Comparison of ENCODE assay signal across 12 cellular contexts in the genomic region with DNA sequence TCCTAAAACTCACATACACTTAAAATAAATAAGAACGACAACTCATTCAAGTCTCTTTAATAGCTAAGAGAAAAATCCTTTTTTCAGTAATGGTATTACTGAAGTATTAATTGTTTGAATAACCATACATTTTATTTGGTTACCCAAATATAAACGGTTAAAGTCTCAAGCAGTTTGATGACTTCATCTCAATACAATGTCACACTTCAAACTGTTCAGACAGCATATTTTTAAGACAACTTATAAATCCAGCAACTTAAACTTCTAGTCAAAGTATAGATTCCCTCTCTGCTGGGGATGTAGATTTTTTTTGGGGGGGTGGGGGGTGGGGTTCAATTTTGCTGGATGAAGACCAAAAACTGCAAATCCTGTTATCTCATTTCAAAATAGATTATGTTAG. TPM values are rescaled to one million over a fixed set of nuclear protein-coding genes. Genes with fewer than 3 reads are reported as not detected.
DNase-seq lines count a peak whose midpoint lies in the region; ATAC-seq and TF ChIP-seq lines count a peak whose summit lies in the region.
"Had no signal": no experiment of that assay in that cellular context is flagged by ENCODE, and none has a peak within 500 bp of the region (broad histone marks: within the 10 kb centered on the region; RNA-seq: fewer than 3 reads in every experiment).

No MANE protein-coding gene starts in this region.

- TF ChIP-seq CTCF in heart left ventricle (IDR thresholded peaks at IDR 0.05), result no peak
- no peak for TF ChIP-seq CTCF in WI38 (IDR thresholded peaks at IDR 0.05; ENCODE audit: low read depth, low read length)
- TF ChIP-seq CTCF in fibroblast of villous mesenchyme (IDR thresholded peaks at IDR 0.05; ENCODE audit: insufficient read depth, low read depth, low read length), result no peak
- TF ChIP-seq CTCF in tibial nerve (IDR thresholded peaks at IDR 0.05), result no peak

- no peak overlapping the region for H3K4me3 Mint-ChIP-seq in activated naive CD4-positive, alpha-beta T cell treated with anti-CD3 and anti-CD28 coated beads, Interleukin-2, amount 10 ng/mL, durations not matched to agents 7 days and 5 days
- H3K4me3 Mint-ChIP-seq: activated naive CD8-positive, alpha-beta T cell treated with anti-CD3 and anti-CD28 coated beads, Interleukin-2, amount 50 U/mL, for 24 hours; immature natural killer cell had no signal

- H3K36me3 ChIP-seq in heart left ventricle (no peaks in the 10 kb centered on the region), tibial nerve (no peaks in the 10 kb centered on the region)

- H3K27me3 ChIP-seq in heart left ventricle, result no peaks in the 10 kb centered on the region
- H3K27me3 ChIP-seq in tibial nerve, result no peaks in the 10 kb centered on the region

- TF ChIP-seq POLR2A in heart left ventricle (IDR thresholded peaks at IDR 0.05) (no peak), tibial nerve (IDR thresholded peaks at IDR 0.05) (no peak)

- ATAC-seq in heart left ventricle (no peak), HG03342 (IDR thresholded peaks at IDR 0.05; ENCODE audit: unreplicated experiment) (no peak), GM21737 (IDR thresholded peaks at IDR 0.05; ENCODE audit: unreplicated experiment) (no peak)
- ATAC-seq: activated naive CD8-positive, alpha-beta T cell treated with anti-CD3 and anti-CD28 coated beads, Interleukin-2, amount 50 U/mL, for 24 hours had no signal

- H3K27ac Mint-ChIP-seq in activated naive CD4-positive, alpha-beta T cell treated with anti-CD3 and anti-CD28 coated beads, Interleukin-2, amount 10 ng/mL, durations not matched to agents 7 days and 5 days, result no peak overlapping the region
- H3K27ac Mint-ChIP-seq: activated naive CD8-positive, alpha-beta T cell treated with anti-CD3 and anti-CD28 coated beads, Interleukin-2, amount 50 U/mL, for 24 hours had no signal

- H3K4me3 ChIP-seq in heart left ventricle, result peak overlapping the region in 2 of 12 donors; percentile 13 to 37
- H3K4me3 ChIP-seq in WI38 (ENCODE audit: low read depth, low read length), result peak overlapping the region; percentile 51
- no peak overlapping the region for H3K4me3 ChIP-seq in fibroblast of villous mesenchyme (ENCODE audit: low read depth, low read length)
- no peak overlapping the region for H3K4me3 ChIP-seq in tibial nerve

- DNase-seq in heart left ventricle (no peak), cardiac septum (ENCODE audit: low spot score) (no peak), fibroblast of villous mesenchyme (ENCODE audit: low read depth) (peak; percentile 69), tibial nerve (ENCODE audit: low spot score in 2 of 2) (no peak)
- DNase-seq in activated naive CD4-positive, alpha-beta T cell treated with anti-CD3 and anti-CD28 coated beads, Interleukin-2, amount 10 ng/mL, durations not matched to agents 7 days and 5 days, result no peak
- DNase-seq: activated naive CD8-positive, alpha-beta T cell treated with anti-CD3 and anti-CD28 coated beads, Interleukin-2, amount 50 U/mL, for 24 hours; immature natural killer cell; NCI-H1694 treated with DMSO at 0.1 percent for 48 hours; T-helper 1 cell had no signal

- H3K4me1 ChIP-seq in heart left ventricle, result peaks cover 0 to 71% (median 55%) of the 10 kb centered on the region in 12 donors
- peaks cover 0 to 34% (median 9%) of the 10 kb centered on the region in 4 donors for H3K4me1 ChIP-seq in tibial nerve

- H3K4me1 Mint-ChIP-seq in activated naive CD4-positive, alpha-beta T cell treated with anti-CD3 and anti-CD28 coated beads, Interleukin-2, amount 10 ng/mL, durations not matched to agents 7 days and 5 days, result peaks cover 17% of the 10 kb centered on the region

- H3K9me3 Mint-ChIP-seq in activated naive CD4-positive, alpha-beta T cell treated with anti-CD3 and anti-CD28 coated beads, Interleukin-2, amount 10 ng/mL, durations not matched to agents 7 days and 5 days, result no peaks in the 10 kb centered on the region
- H3K9me3 Mint-ChIP-seq: activated naive CD8-positive, alpha-beta T cell treated with anti-CD3 and anti-CD28 coated beads, Interleukin-2, amount 50 U/mL, for 24 hours; immature natural killer cell had no signal

- peaks cover 2% of the 10 kb centered on the region for H3K36me3 Mint-ChIP-seq in activated naive CD4-positive, alpha-beta T cell treated with anti-CD3 and anti-CD28 coated beads, Interleukin-2, amount 10 ng/mL, durations not matched to agents 7 days and 5 days

- peaks cover 7% of the 10 kb centered on the region for H3K27me3 Mint-ChIP-seq in activated naive CD4-positive, alpha-beta T cell treated with anti-CD3 and anti-CD28 coated beads, Interleukin-2, amount 10 ng/mL, durations not matched to agents 7 days and 5 days
- H3K27me3 Mint-ChIP-seq: activated naive CD8-positive, alpha-beta T cell treated with anti-CD3 and anti-CD28 coated beads, Interleukin-2, amount 50 U/mL, for 24 hours had no signal

- WGBS in heart left ventricle, 4 donors, result 38 to 52% (median 48%) methylated on average over 2 of the region's 2 CpGs
- WGBS in tibial nerve, 2 donors, result 35 to 39% methylated on average over 2 of the region's 2 CpGs

- TF ChIP-seq EP300 in tibial nerve (IDR thresholded peaks at IDR 0.05), result no peak

- H3K27ac ChIP-seq in heart left ventricle (peak overlapping the region in 10 of 12 donors; percentile 54 to 84 (median 78)), tibial nerve (peak overlapping the region in 3 of 4 donors; percentile 30 to 65 (median 42))

- CTCF ChIA-PET in activated naive CD4-positive, alpha-beta T cell treated with anti-CD3 and anti-CD28 coated beads, Interleukin-2, amount 10 ng/mL, durations not matched to agents 7 days and 5 days (lab: Charles Lee), result no interaction called here

- H3K9me3 ChIP-seq in heart left ventricle (no peaks in the 10 kb centered on the region), tibial nerve (no peaks in the 10 kb centered on the region)

- intact Hi-C loops in heart left ventricle (cut with DNase I) (loop anchor here in 6 of 10 donors (5.0 to 10.0 kb wide), 3 partner anchors 40 to 67 kb away; a partner anchor contains a TSS), cardiac septum (cut with DNase I) (no loop called here)

RNA-seq across cellular contexts. Expression of a gene that starts 42.0 kb away (rescaled TPM):
- total RNA-seq in heart left ventricle (10 to 100 TPM; 30.0 to 56.5 (median 34.9) TPM), cardiac septum (33.7 TPM), fibroblast of villous mesenchyme (41.9 and 46.2 TPM in 2 replicates), tibial nerve (10 to 100 TPM; 21.3 to 36.0 (median 29.4) TPM)
- 10 to 100 TPM; 10.7 to 39.3 TPM for polyA plus RNA-seq in heart left ventricle
